ENCODE assay signal across 1 cellular context in the genomic region with DNA sequence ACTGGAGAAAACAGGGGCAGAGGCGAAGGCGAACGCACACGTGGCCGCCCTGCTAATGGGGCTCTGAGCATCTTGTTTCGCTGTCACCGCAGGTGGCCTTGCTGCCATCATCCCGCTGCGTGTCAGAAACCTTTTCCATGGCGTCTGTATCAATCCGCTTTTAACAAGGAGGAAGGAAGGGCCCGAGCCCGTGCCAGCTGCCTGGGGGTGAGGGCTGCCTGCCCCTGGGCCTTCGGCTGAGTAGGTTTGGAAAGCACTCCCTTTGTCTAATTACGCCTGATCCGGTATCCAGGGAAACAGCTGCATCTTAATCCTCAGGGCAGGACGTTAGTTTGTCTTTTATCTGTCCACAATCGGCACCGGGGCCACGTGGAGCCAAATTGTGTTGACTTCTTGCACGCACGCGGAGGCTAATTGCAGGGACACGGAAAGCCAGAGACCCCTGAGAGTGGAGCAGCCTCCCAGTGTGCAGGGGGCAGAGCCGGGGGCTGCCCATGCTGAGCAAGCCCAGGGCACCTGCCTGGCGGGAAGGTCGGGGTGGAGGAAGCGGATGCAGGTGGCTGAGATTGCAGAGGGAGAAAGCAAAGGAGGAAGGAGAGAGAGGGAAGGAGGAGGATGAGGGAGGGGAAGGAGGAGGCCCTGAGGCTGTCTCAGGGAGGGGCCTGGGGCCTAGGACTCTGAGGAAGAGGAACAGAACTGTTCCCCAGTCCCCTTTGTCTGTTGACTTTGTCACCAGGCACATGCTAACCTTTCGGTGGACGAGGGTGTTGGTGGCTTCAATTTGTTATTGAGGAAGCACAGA.
TF ChIP-seq lines count a peak whose summit lies in the region.

No MANE protein-coding gene starts in this region.

TF ChIP-seq in IMR-90, 13 proteins besides CTCF, POLR2A, EP300 and RAD21:
- no peak for TF ChIP-seq CHD1 (IDR thresholded peaks at IDR 0.05; ENCODE audit: low read depth, low read length)
TF ChIP-seq in IMR-90: peak in this region for 0.
